In the genomic region with DNA sequence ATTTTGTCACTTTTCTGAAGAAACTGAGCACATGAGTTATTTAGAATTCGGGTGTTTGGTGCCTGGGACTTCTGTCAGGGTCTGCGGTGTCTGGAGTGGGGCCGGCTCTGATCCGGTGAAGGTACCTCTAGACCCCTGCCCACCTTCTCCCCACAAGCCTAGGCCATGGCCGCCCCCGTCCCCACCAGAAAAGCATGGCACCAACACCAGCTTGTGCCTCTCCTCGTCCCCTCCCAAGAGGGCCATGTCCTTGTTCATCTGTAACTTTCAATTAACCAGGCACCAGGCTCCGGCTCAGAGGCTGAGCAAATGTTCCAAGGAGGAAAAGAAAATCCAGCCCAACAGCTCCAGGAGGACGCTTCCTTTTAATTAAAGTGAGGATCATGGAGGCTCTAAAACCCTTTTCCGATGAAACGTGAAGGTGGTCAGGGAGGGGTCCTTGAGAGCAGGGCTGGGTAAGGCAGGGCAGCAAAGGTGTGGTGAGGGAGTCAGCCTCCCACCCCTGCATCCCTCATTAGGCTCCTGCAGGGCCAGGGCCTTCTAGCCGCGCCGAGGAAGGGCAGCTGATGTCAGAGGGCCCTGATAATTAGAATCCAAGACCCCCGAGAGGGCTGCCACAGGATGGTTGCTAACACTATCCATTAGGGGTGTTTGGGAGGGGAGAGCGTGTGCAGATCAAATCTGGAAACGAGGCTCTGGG, we compare ENCODE assay signal across 3 cellular contexts.
"Had no signal": no experiment of that assay in that cellular context is flagged by ENCODE, and none has a peak within 500 bp of the region (broad histone marks: within the 10 kb centered on the region; RNA-seq: fewer than 3 reads in every experiment).

No MANE protein-coding gene starts in this region.

- DNase-seq: GDM1, GF-D8 had no signal

- H3K4me3 ChIP-seq: GM12878 had no signal

- ATAC-seq: GM12878 had no signal
